In the genomic region with DNA sequence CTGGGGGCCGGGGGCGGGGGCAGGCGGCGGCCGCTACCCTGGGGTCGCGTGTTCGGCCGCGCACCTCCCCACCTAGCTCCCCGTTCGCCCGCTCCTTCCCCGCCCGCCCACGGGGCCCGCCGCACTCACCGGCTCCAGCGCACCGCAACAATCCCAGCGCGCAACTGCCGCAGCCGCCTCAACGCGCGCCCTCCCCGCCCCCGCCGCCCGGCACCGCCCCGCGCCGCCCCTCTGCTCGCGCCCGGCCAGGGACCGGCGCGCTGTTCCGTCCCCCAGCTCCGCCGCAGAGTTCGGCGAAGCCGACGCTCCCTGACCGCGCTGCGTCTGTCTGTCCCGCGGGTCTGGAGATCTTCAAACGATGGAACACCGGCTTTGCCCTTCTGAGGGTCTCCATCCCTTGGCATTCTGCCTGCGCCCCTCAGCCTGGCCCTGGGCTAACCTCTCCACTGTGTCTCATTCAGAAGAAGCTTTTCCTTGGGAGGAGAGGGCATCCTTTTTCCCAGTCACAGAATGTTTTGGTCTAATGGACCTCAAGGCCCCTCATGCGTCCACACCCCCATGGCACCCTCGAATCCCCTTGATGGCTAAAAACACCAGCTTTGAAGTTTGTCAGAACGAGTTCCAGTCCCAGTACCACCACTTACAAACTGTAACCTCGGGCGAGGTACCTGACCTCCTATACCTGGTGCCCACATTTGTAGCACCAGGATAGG, we compare ENCODE assay signal across 8 cellular contexts. TPM values are rescaled to one million over a fixed set of nuclear protein-coding genes. Genes with fewer than 3 reads are reported as not detected.
DNase-seq lines count a peak whose midpoint lies in the region; ATAC-seq and TF ChIP-seq lines count a peak whose summit lies in the region.

TSS of gene NT5C2 (minus strand) at position 166 of the 713 bp plus-strand sequence. CDS start 18,314 bp downstream, outside the sequence.

- no peaks in the 10 kb centered on the region for H3K27me3 ChIP-seq in ectodermal cell (ENCODE audit: control insufficient read depth, insufficient read depth, low read length, poor library complexity, severe bottlenecking)
- no peaks in the 10 kb centered on the region for H3K27me3 ChIP-seq in lower lobe of right lung (ENCODE audit: low read depth)

- H3K4me3 Mint-ChIP-seq in activated CD8-positive, alpha-beta T cell treated with anti-CD3 and anti-CD28 coated beads for 36 hours: peak within 1 kb of the TSS; percentile 97

- CTCF ChIA-PET in activated CD8-positive, alpha-beta T cell treated with anti-CD3 and anti-CD28 coated beads for 36 hours (lab: Charles Lee): interaction anchor here (0.6 to 2.6 kb wide), 6 partner anchors 13 to 276 kb away, joined by 3 to 11 read pairs (median 6); partner anchors contain the start of genes CNNM2 and RPEL1

- TF ChIP-seq CTCF in activated CD8-positive, alpha-beta T cell treated with anti-CD3 and anti-CD28 coated beads for 36 hours (IDR thresholded peaks at IDR 0.05): no peak
- no peak for TF ChIP-seq CTCF in lower lobe of right lung (IDR thresholded peaks at IDR 0.05)

- peak; percentile 66 for ATAC-seq in GM18868 (IDR thresholded peaks at IDR 0.05; ENCODE audit: unreplicated experiment)
- peak; percentile 65 for ATAC-seq in HG03108 (IDR thresholded peaks at IDR 0.05; ENCODE audit: unreplicated experiment)
- peak; percentile 85 for ATAC-seq in activated CD8-positive, alpha-beta T cell treated with anti-CD3 and anti-CD28 coated beads for 36 hours
- peak; percentile 97 for ATAC-seq in lower lobe of right lung

- peak within 1 kb of the TSS; percentile 99 for H3K27ac Mint-ChIP-seq in activated CD8-positive, alpha-beta T cell treated with anti-CD3 and anti-CD28 coated beads for 36 hours

- H3K9me3 ChIP-seq in ectodermal cell (ENCODE audit: control insufficient read depth, low read length): no peaks in the 10 kb centered on the region
- H3K9me3 ChIP-seq in lower lobe of right lung: no peaks in the 10 kb centered on the region

- H3K36me3 ChIP-seq in ectodermal cell (ENCODE audit: control insufficient read depth, insufficient read depth, low read length) (no peaks in the 10 kb centered on the region), lower lobe of right lung (peaks cover under 1% of the 10 kb centered on the region)

- H3K27ac ChIP-seq in ectodermal cell (ENCODE audit: insufficient read depth, low read depth, low read length, poor library complexity, severe bottlenecking) (peak within 1 kb of the TSS; percentile 88), lower lobe of right lung (peak within 1 kb of the TSS; percentile 98)

- peaks cover 16% of the 10 kb centered on the region for H3K36me3 Mint-ChIP-seq in activated CD8-positive, alpha-beta T cell treated with anti-CD3 and anti-CD28 coated beads for 36 hours (ENCODE audit: low read depth)

- peak; percentile 86 for DNase-seq in AG08395 (ENCODE audit: low spot score)
- DNase-seq in NCI-H69 (lab: John Stamatoyannopoulos, UW): peak; percentile 80
- peak; percentile 83 for DNase-seq in activated CD8-positive, alpha-beta T cell treated with anti-CD3 and anti-CD28 coated beads for 36 hours
- peak; percentile 88 for DNase-seq in lower lobe of right lung
- DNase-seq in stimulated activated CD4-positive, alpha-beta T cell treated with anti-CD3 and anti-CD28 coated beads, TNF-alpha, amount 100 ng/mL, for 1 hour (ENCODE audit: low read depth in 3 of 3, low spot score in 1 of 3): peak; percentile 28 to 78 (median 65)

- H3K4me3 ChIP-seq in ectodermal cell (ENCODE audit: insufficient read depth, low read depth, low read length) (peak within 1 kb of the TSS; percentile 87), lower lobe of right lung (peak within 1 kb of the TSS; percentile 79)

- H3K4me1 ChIP-seq in ectodermal cell (ENCODE audit: control insufficient read depth, insufficient read depth, low read length) (peaks cover 4% of the 10 kb centered on the region), lower lobe of right lung (peaks cover 66% of the 10 kb centered on the region)

- intact Hi-C loops in activated CD8-positive, alpha-beta T cell treated with anti-CD3 and anti-CD28 coated beads for 36 hours (cut with micrococcal nuclease): no loop called here
- intact Hi-C loops in lower lobe of right lung (cut with DNase I): no loop called here

- WGBS in ectodermal cell, 2 experiments: 4 to 5% methylated on average over 62 of the region's 62 CpGs

- peaks cover 38% of the 10 kb centered on the region for H3K4me1 Mint-ChIP-seq in activated CD8-positive, alpha-beta T cell treated with anti-CD3 and anti-CD28 coated beads for 36 hours (ENCODE audit: low read depth)

- POLR2A ChIA-PET in activated CD8-positive, alpha-beta T cell treated with anti-CD3 and anti-CD28 coated beads for 36 hours (lab: Charles Lee): interaction anchor here (0.6 to 3.6 kb wide), 9 partner anchors 9 to 529 kb away, joined by 3 to 30 read pairs (median 5); no protein-coding TSS in a partner anchor

- H3K9me3 Mint-ChIP-seq in activated CD8-positive, alpha-beta T cell treated with anti-CD3 and anti-CD28 coated beads for 36 hours: no peaks in the 10 kb centered on the region

- peaks cover 1% of the 10 kb centered on the region for H3K27me3 Mint-ChIP-seq in activated CD8-positive, alpha-beta T cell treated with anti-CD3 and anti-CD28 coated beads for 36 hours

RNA-seq across cellular contexts. Expression of gene NT5C2, which starts in this region (rescaled TPM):
- total RNA-seq in activated CD8-positive, alpha-beta T cell treated with anti-CD3 and anti-CD28 coated beads for 36 hours: 10 to 100 TPM; 39.1 to 43.0 TPM
- 79.5 TPM for polyA plus RNA-seq in ectodermal cell (2013, experiment 1 of 4)
- polyA plus RNA-seq in ectodermal cell (2013, experiment 2 of 4): 88.0 TPM
- 53.3 TPM for polyA plus RNA-seq in ectodermal cell (2013, experiment 3 of 4)
- polyA plus RNA-seq in ectodermal cell (2013, experiment 4 of 4): 60.7 TPM
- total RNA-seq in lower lobe of right lung: 105 TPM

Comparison
In these comparisons a context has a peak if more than half of its experiments do, and no peak if none do; other contexts are left out.
1. Peak in every context shown above with its lines: DNase-seq, ATAC-seq, H3K4me3 ChIP-seq and H3K27ac ChIP-seq.